1 cellular context compared by ENCODE assay signal in genomic region chr2:190534310-190535118, GRCh38.
TF ChIP-seq lines count a peak whose summit lies in the region.

TSS of gene NEMP2 (minus strand) at chr2:190534722. CDS start at chr2:190534655, 67 bp downstream.

TF ChIP-seq in HepG2, 621 proteins besides CTCF, POLR2A, EP300 and RAD21 (continued from another document):
- TF ChIP-seq ZFY (CRISPR knock-in tag; IDR thresholded peaks at IDR 0.05): peak; percentile 99
